In the genomic region with DNA sequence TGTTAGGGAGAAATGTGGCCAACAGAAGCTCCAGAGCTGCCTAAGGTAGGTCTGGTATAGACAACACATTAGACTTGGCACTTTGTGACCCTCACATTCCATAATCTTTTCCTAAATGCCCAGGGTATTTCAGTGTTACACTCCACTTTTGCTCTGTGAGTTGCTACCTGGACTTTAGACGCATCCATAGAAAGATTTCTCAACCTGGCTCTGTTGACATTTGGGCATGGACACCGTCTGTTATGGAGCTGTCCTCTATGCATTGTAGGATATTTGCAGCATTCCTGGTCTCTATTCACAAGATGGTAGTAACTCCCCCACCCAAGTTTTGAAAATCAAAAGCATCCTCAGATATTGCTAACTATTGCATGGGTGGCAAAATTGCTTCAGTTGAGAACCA, we compare ENCODE assay signal across 27 cellular contexts.
"Had no signal": no experiment of that assay in that cellular context is flagged by ENCODE, and none has a peak within 500 bp of the region (broad histone marks: within the 10 kb centered on the region; RNA-seq: fewer than 3 reads in every experiment).

No MANE protein-coding gene starts in this region.

- FAIRE-seq: urothelium cell line had no signal

- DNase-seq: stimulated activated CD4-positive, alpha-beta T cell treated with anti-CD3 and anti-CD28 coated beads, Interleukin-2, amount 100 ng/mL, for 48 hours; stimulated activated CD4-positive, alpha-beta T cell treated with anti-CD3 and anti-CD28 coated beads, Interleukin-4, amount 100 ng/mL, for 1 hour; stimulated activated CD4-positive, alpha-beta T cell treated with anti-CD3 and anti-CD28 coated beads, Interleukin-4, amount 100 ng/mL, for 24 hours; stimulated activated CD4-positive, alpha-beta T cell treated with anti-CD3 and anti-CD28 coated beads, Interleukin-4, amount 100 ng/mL, for 4 hours; stimulated activated CD8-positive, alpha-beta memory T cell treated with anti-CD3 and anti-CD28 coated beads, Interleukin-4, amount 100 ng/mL, for 48 hours; stimulated activated naive B cell treated with anti-CD40 and anti-IgM and Interleukin-4, amounts not matched to agents 10 μg/mL and 1 μg/mL and 100 μg/mL, for 72 hours; stimulated activated naive CD4-positive, alpha-beta T cell; stimulated activated naive CD4-positive, alpha-beta T cell treated with Interleukin-2 at 50 U/mL for 16 hours; stimulated activated naive CD8-positive, alpha-beta T cell treated with anti-CD3 and anti-CD28 coated beads, Interleukin-15, amount 100 ng/mL, for 72 hours; stimulated activated naive CD8-positive, alpha-beta T cell treated with anti-CD3 and anti-CD28 coated beads, Interleukin-15, Interleukin-2, amounts not matched to agents 100 U/mL and 50 U/mL, for 24 hours; stomach; substantia nigra; testis; thyroid gland; tibial artery; transverse colon; trophoblast cell; upper lobe of left lung; upper lobe of right lung; uterus had no signal

- ATAC-seq: stimulated activated effector memory CD8-positive, alpha-beta T cell treated with anti-CD3 and anti-CD28 coated beads, Interleukin-12 subunit alpha, Interleukin-12 subunit beta, amount 100 ng/mL, for 72 hours; stimulated activated memory B cell treated with anti-CD40 and anti-IgM and Interleukin-4, amounts not matched to agents 10 μg/mL and 1 μg/mL and 100 μg/mL, for 72 hours; stimulated activated naive B cell treated with anti-CD40 and anti-IgM and Interleukin-4, amounts not matched to agents 10 μg/mL and 1 μg/mL and 100 μg/mL, for 72 hours; stimulated activated naive CD8-positive, alpha-beta T cell treated with anti-CD3 and anti-CD28 coated beads, Interleukin-15, amount 100 ng/mL, for 72 hours; stimulated activated naive CD8-positive, alpha-beta T cell treated with anti-CD3 and anti-CD28 coated beads, Interleukin-15, Interleukin-2, amounts not matched to agents 100 U/mL and 50 U/mL, for 24 hours; upper lobe of right lung had no signal

- H3K4me1 ChIP-seq: stomach, suprapubic skin, testis, thyroid gland, tibial artery, tibial nerve, transverse colon, upper lobe of left lung, upper lobe of right lung, uterus, vagina had no signal

- H3K27me3 ChIP-seq: stomach, suprapubic skin, testis, thyroid gland, tibial artery, tibial nerve, transverse colon, upper lobe of left lung, upper lobe of right lung, uterus, vagina had no signal

- H3K27ac ChIP-seq: stomach, suprapubic skin, testis, thoracic aorta, thyroid gland, tibial artery, tibial nerve, transverse colon, upper lobe of left lung, upper lobe of right lung, uterus, vagina had no signal

- H3K36me3 ChIP-seq: stomach, suprapubic skin, thoracic aorta, thyroid gland, tibial artery, tibial nerve, transverse colon, upper lobe of left lung, upper lobe of right lung, uterus, vagina had no signal

- H3K9me3 ChIP-seq: suprapubic skin, testis, thoracic aorta, thyroid gland, tibial artery, tibial nerve, transverse colon, upper lobe of left lung, upper lobe of right lung, uterus, vagina had no signal

- H3K4me3 ChIP-seq: stomach, suprapubic skin, testis, thoracic aorta, thyroid gland, tibial artery, tibial nerve, transverse colon, upper lobe of left lung, upper lobe of right lung, uterus, vagina had no signal
